ENCODE assay signal across 7 cellular contexts in the genomic region with DNA sequence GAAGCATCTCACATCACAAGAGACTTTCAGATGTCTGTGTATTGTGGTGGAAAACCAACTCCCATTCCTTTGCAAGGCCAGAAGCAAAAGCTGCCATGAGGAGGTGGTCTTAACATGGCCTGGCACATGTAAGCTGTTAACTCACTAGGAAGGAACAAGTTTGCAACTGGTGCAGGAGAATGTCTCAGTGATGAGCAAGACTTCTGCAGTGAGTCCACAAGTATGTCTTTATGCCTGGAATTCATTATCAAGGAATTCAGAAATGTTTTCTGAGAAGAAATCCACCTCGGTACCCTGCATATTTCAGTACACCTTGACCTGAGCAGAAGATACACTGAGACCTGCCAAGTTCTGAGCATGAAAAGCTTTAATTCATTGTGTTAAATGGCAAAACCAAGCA.
"Had no signal": no experiment of that assay in that cellular context is flagged by ENCODE, and none has a peak within 500 bp of the region (broad histone marks: within the 10 kb centered on the region; RNA-seq: fewer than 3 reads in every experiment).

No MANE protein-coding gene starts in this region.

- H3K4me3 ChIP-seq: GM12878 had no signal

- DNase-seq: GDM1, GF-D8 had no signal

- FAIRE-seq: G401.6, GM12878, GM12891, GM18507, GM19239 had no signal
